ENCODE assay signal across 1 cellular context in the genomic region with DNA sequence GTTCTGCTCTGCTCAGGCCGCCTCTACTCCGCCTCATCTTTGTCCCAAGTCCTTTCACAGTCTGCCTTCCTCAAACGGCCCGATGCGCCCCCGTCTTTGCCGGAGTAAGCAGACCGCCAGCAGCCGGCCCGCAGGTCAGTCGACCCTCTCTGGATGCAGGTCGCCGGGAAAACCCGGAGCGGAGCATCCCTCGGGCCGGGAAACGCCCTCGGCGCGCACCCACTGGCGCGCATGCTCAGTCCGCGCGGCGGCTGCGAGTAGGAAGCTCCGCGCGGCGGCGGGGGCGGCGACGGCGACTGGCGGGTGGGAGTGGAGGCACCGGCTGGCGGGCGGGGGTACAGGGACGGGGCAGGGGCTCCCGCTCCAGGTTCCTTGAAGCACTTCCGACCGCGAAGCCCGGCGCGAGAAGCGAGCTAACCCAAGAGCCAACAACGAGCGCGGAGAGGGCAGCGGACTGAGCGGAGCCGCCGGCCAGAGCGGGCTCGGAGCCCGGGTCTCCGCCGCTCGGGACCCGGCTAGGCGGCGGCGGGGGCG.
TF ChIP-seq lines count a peak whose summit lies in the region.

Gene LRRC1 (plus strand): TSS at position 286 of the 534 bp plus-strand sequence. CDS start 252 bp downstream, outside the sequence.

TF ChIP-seq in HepG2, 621 proteins besides CTCF, POLR2A, EP300 and RAD21 (continued from another document and continues in another):
- peak; percentile 3; the same call in 1 of the 2 replicates for TF ChIP-seq THAP9 (CRISPR knock-in tag; IDR thresholded peaks at IDR 0.05; ENCODE audit: borderline replicate concordance)
- TF ChIP-seq ZNF337 (CRISPR knock-in tag; IDR thresholded peaks at IDR 0.05; ENCODE audit: borderline replicate concordance, low read depth): no peak
- TF ChIP-seq GATAD1 (CRISPR knock-in tag; IDR thresholded peaks at IDR 0.05): peak; percentile 84
- TF ChIP-seq ZNF552 (CRISPR knock-in tag; IDR thresholded peaks at IDR 0.05; ENCODE audit: borderline replicate concordance): peak; percentile 85; the same call in 1 of the 2 replicates
- no peak; the same call in 1 of the 2 replicates for TF ChIP-seq ZSCAN21 (CRISPR knock-in tag; IDR thresholded peaks at IDR 0.05; ENCODE audit: borderline replicate concordance)
- no peak for TF ChIP-seq TGIF2 (CRISPR knock-in tag; IDR thresholded peaks at IDR 0.05)
- TF ChIP-seq ZFX (CRISPR knock-in tag; IDR thresholded peaks at IDR 0.05; ENCODE audit: low read depth): peak; percentile 74; the same call in 1 of the 2 replicates
- TF ChIP-seq DMAP1 (CRISPR knock-in tag; IDR thresholded peaks at IDR 0.05): peak; percentile 69; the same call in 1 of the 2 replicates
- TF ChIP-seq GLI4 (CRISPR knock-in tag; IDR thresholded peaks at IDR 0.05; ENCODE audit: borderline replicate concordance): no peak
- TF ChIP-seq, protein P1, sequence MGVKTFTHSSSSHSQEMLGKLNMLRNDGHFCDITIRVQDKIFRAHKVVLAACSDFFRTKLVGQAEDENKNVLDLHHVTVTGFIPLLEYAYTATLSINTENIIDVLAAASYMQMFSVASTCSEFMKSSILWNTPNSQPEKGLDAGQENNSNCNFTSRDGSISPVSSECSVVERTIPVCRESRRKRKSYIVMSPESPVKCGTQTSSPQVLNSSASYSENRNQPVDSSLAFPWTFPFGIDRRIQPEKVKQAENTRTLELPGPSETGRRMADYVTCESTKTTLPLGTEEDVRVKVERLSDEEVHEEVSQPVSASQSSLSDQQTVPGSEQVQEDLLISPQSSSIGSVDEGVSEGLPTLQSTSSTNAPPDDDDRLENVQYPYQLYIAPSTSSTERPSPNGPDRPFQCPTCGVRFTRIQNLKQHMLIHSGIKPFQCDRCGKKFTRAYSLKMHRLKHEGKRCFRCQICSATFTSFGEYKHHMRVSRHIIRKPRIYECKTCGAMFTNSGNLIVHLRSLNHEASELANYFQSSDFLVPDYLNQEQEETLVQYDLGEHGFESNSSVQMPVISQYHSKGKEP (CRISPR knock-in tag; IDR thresholded peaks at IDR 0.05): 0 out of 2 replicates have a peak, but pooled peaks have one; percentile 29
- no peak for TF ChIP-seq ATM (IDR thresholded peaks at IDR 0.05; ENCODE audit: borderline replicate concordance)
- TF ChIP-seq FOXM1 (CRISPR knock-in tag; IDR thresholded peaks at IDR 0.05): 0 out of 2 replicates have a peak, but pooled peaks have one; percentile 35
- TF ChIP-seq ZNF75D (CRISPR knock-in tag; IDR thresholded peaks at IDR 0.05; ENCODE audit: borderline replicate concordance): no peak
- TF ChIP-seq YY1 (IDR thresholded peaks at IDR 0.05; ENCODE audit: insufficient read depth, insufficient replicate concordance, low read depth, low read length): peak; percentile 78
- peak; percentile 76 for TF ChIP-seq SAP130 (CRISPR knock-in tag; IDR thresholded peaks at IDR 0.05; ENCODE audit: low read depth)
- TF ChIP-seq, protein P2, sequence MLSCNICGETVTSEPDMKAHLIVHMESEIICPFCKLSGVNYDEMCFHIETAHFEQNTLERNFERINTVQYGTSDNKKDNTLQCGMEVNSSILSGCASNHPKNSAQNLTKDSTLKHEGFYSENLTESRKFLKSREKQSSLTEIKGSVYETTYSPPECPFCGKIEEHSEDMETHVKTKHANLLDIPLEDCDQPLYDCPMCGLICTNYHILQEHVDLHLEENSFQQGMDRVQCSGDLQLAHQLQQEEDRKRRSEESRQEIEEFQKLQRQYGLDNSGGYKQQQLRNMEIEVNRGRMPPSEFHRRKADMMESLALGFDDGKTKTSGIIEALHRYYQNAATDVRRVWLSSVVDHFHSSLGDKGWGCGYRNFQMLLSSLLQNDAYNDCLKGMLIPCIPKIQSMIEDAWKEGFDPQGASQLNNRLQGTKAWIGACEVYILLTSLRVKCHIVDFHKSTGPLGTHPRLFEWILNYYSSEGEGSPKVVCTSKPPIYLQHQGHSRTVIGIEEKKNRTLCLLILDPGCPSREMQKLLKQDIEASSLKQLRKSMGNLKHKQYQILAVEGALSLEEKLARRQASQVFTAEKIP (CRISPR knock-in tag; IDR thresholded peaks at IDR 0.05; ENCODE audit: borderline replicate concordance): no peak
- TF ChIP-seq NFE2 (CRISPR knock-in tag; IDR thresholded peaks at IDR 0.05): no peak
- TF ChIP-seq, protein P3, sequence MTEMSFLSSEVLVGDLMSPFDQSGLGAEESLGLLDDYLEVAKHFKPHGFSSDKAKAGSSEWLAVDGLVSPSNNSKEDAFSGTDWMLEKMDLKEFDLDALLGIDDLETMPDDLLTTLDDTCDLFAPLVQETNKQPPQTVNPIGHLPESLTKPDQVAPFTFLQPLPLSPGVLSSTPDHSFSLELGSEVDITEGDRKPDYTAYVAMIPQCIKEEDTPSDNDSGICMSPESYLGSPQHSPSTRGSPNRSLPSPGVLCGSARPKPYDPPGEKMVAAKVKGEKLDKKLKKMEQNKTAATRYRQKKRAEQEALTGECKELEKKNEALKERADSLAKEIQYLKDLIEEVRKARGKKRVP (CRISPR knock-in tag; IDR thresholded peaks at IDR 0.05): peak in 1 of 2 experiments; percentile 64; a peak in 2 of 4 replicates
- no peak for TF ChIP-seq ZNF7 (CRISPR knock-in tag; IDR thresholded peaks at IDR 0.05)
- TF ChIP-seq, protein P4, sequence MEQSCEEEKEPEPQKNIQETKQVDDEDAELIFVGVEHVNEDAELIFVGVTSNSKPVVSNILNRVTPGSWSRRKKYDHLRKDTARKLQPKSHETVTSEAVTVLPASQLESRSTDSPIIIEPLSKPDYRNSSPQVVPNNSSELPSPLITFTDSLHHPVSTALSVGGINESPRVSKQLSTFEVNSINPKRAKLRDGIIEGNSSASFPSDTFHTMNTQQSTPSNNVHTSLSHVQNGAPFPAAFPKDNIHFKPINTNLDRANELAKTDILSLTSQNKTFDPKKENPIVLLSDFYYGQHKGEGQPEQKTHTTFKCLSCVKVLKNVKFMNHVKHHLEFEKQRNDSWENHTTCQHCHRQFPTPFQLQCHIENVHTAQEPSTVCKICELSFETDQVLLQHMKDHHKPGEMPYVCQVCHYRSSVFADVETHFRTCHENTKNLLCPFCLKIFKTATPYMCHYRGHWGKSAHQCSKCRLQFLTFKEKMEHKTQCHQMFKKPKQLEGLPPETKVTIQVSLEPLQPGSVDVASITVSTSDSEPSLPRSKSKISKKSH (CRISPR knock-in tag; IDR thresholded peaks at IDR 0.05; ENCODE audit: borderline replicate concordance): peak; percentile 66; the same call in 1 of the 2 replicates
- no peak for TF ChIP-seq SMC3 (IDR thresholded peaks at IDR 0.05; ENCODE audit: low read length)
- 0 out of 2 replicates have a peak, but pooled peaks have one; percentile 10 for TF ChIP-seq NRL (CRISPR knock-in tag; IDR thresholded peaks at IDR 0.05; ENCODE audit: borderline replicate concordance)
- no peak for TF ChIP-seq MBD4 (IDR thresholded peaks at IDR 0.05; ENCODE audit: borderline replicate concordance, low read length)
- peak; percentile 91 for TF ChIP-seq PHF8 (CRISPR knock-in tag; IDR thresholded peaks at IDR 0.05)
- TF ChIP-seq GTF3A (CRISPR knock-in tag; conservative IDR thresholded peaks at IDR 0.05): no peak
- TF ChIP-seq ZNF644 (CRISPR knock-in tag; IDR thresholded peaks at IDR 0.05; ENCODE audit: low read depth): no peak
- TF ChIP-seq ZNF747 (CRISPR knock-in tag; IDR thresholded peaks at IDR 0.05; ENCODE audit: borderline replicate concordance): no peak
- no peak for TF ChIP-seq TRIM22 (IDR thresholded peaks at IDR 0.05)
- TF ChIP-seq ZNF441 (CRISPR knock-in tag; IDR thresholded peaks at IDR 0.05; ENCODE audit: borderline replicate concordance): peak; percentile 92
- no peak for TF ChIP-seq BRF2 (CRISPR knock-in tag; IDR thresholded peaks at IDR 0.05)
- no peak for TF ChIP-seq ZNF570 (CRISPR knock-in tag; IDR thresholded peaks at IDR 0.05; ENCODE audit: borderline replicate concordance)
- no peak; the same call in 1 of the 2 replicates for TF ChIP-seq ZNF564 (CRISPR knock-in tag; IDR thresholded peaks at IDR 0.05)
- TF ChIP-seq IRF1 (CRISPR knock-in tag; IDR thresholded peaks at IDR 0.05; ENCODE audit: low read depth): no peak
- TF ChIP-seq SIX1 (CRISPR knock-in tag; IDR thresholded peaks at IDR 0.05; ENCODE audit: borderline replicate concordance): no peak; the same call in 1 of the 2 replicates
- TF ChIP-seq ZGPAT (CRISPR knock-in tag; IDR thresholded peaks at IDR 0.05): peak; percentile 94; the same call in 1 of the 2 replicates
- peak; percentile 78; the same call in 1 of the 2 replicates for TF ChIP-seq ZZZ3 (CRISPR knock-in tag; IDR thresholded peaks at IDR 0.05; ENCODE audit: borderline replicate concordance)
- TF ChIP-seq ATF1 (CRISPR knock-in tag; IDR thresholded peaks at IDR 0.05): no peak
- no peak for TF ChIP-seq PCBP1 (IDR thresholded peaks at IDR 0.05; ENCODE audit: borderline replicate concordance, low read depth, low read length)
- TF ChIP-seq ZNF788 (CRISPR knock-in tag; IDR thresholded peaks at IDR 0.05; ENCODE audit: borderline replicate concordance): peak; percentile 92
- TF ChIP-seq ZSCAN30 (CRISPR knock-in tag; IDR thresholded peaks at IDR 0.05): peak; percentile 95
- no peak for TF ChIP-seq ZBTB39 (CRISPR knock-in tag; IDR thresholded peaks at IDR 0.05)
- TF ChIP-seq ZFY (CRISPR knock-in tag; IDR thresholded peaks at IDR 0.05): peak; percentile 83
- TF ChIP-seq HNF4A (CRISPR knock-in tag; IDR thresholded peaks at IDR 0.05): peak; percentile 45
- peak; percentile 78; the same call in 1 of the 2 replicates for TF ChIP-seq ZNF317 (CRISPR knock-in tag; IDR thresholded peaks at IDR 0.05)
- TF ChIP-seq ZNF660 (CRISPR knock-in tag; IDR thresholded peaks at IDR 0.05; ENCODE audit: borderline replicate concordance, low read depth): no peak
- no peak for TF ChIP-seq ZNF224 (CRISPR knock-in tag; IDR thresholded peaks at IDR 0.05)
- no peak for TF ChIP-seq NPAS2 (CRISPR knock-in tag; IDR thresholded peaks at IDR 0.05; ENCODE audit: borderline replicate concordance)
- no peak for TF ChIP-seq MTA3 (CRISPR knock-in tag; IDR thresholded peaks at IDR 0.05)
